1 cellular context compared by ENCODE assay signal in genomic region chr10:103966671-103967432, GRCh38.
TF ChIP-seq lines count a peak whose summit lies in the region.

SLK (plus strand) TSS chr10:103967140; CDS start chr10:103967746, 606 bp downstream.

TF ChIP-seq in HepG2, 621 proteins besides CTCF, POLR2A, EP300 and RAD21 (continued from another document and continues in another):
- TF ChIP-seq AKNA (CRISPR knock-in tag; IDR thresholded peaks at IDR 0.05; ENCODE audit: borderline replicate concordance) (no peak), ZBTB44 (CRISPR knock-in tag; IDR thresholded peaks at IDR 0.05) (no peak), ZBTB8A (CRISPR knock-in tag; IDR thresholded peaks at IDR 0.05; ENCODE audit: borderline replicate concordance, low read depth) (no peak), TEF (CRISPR knock-in tag; IDR thresholded peaks at IDR 0.05) (no peak), ZC3H13 (CRISPR knock-in tag; IDR thresholded peaks at IDR 0.05) (no peak), NR0B2 (CRISPR knock-in tag; IDR thresholded peaks at IDR 0.05) (no peak), ZNF292 (CRISPR knock-in tag; IDR thresholded peaks at IDR 0.05; ENCODE audit: borderline replicate concordance, low read depth) (no peak), ZNF850 (CRISPR knock-in tag; conservative IDR thresholded peaks at IDR 0.05) (no peak), SMAD9 (CRISPR knock-in tag; IDR thresholded peaks at IDR 0.05) (no peak), ZNF607 (CRISPR knock-in tag; IDR thresholded peaks at IDR 0.05; ENCODE audit: borderline replicate concordance) (no peak; the same call in 1 of the 2 replicates), PHF20 (CRISPR knock-in tag; IDR thresholded peaks at IDR 0.05) (0 out of 2 replicates have a peak, but pooled peaks have one; percentile 30), ZNF878 (CRISPR knock-in tag; IDR thresholded peaks at IDR 0.05) (no peak), PBX2 (CRISPR knock-in tag; IDR thresholded peaks at IDR 0.05) (no peak), DPF2 (CRISPR knock-in tag; IDR thresholded peaks at IDR 0.05; ENCODE audit: borderline replicate concordance, low read depth) (no peak), HMG20A (CRISPR knock-in tag; IDR thresholded peaks at IDR 0.05; ENCODE audit: borderline replicate concordance) (no peak), RBM22 (optimal IDR thresholded peaks at IDR 0.05; ENCODE audit: low read length) (no peak), ZMAT5 (CRISPR knock-in tag; IDR thresholded peaks at IDR 0.05; ENCODE audit: borderline replicate concordance, low read depth) (no peak), HNF4G (IDR thresholded peaks at IDR 0.05; ENCODE audit: borderline replicate concordance, low read depth, low read length) (no peak), HNF4G (CRISPR knock-in tag; IDR thresholded peaks at IDR 0.05; ENCODE audit: borderline replicate concordance, low read depth) (0 out of 2 replicates have a peak, but pooled peaks have one; percentile 16), CCDC6 (CRISPR knock-in tag; IDR thresholded peaks at IDR 0.05) (peak; percentile 53; the same call in 1 of the 2 replicates), SMYD3 (CRISPR knock-in tag; IDR thresholded peaks at IDR 0.05) (no peak), KDM2A (CRISPR knock-in tag; IDR thresholded peaks at IDR 0.05; ENCODE audit: borderline replicate concordance, low read depth) (peak; percentile 52; the same call in 1 of the 2 replicates), PAXIP1 (CRISPR knock-in tag; conservative IDR thresholded peaks at IDR 0.05) (0 out of 2 replicates have a peak, but pooled peaks have one; percentile 33), ZNF687 (CRISPR knock-in tag; IDR thresholded peaks at IDR 0.05) (peak; percentile 78), ZNF296 (CRISPR knock-in tag; conservative IDR thresholded peaks at IDR 0.05) (no peak), ZNF839 (CRISPR knock-in tag; IDR thresholded peaks at IDR 0.05; ENCODE audit: borderline replicate concordance) (no peak), GTF2F1 (IDR thresholded peaks at IDR 0.05; ENCODE audit: low read length) (no peak), ZNF761 (CRISPR knock-in tag; conservative IDR thresholded peaks at IDR 0.05) (no peak), NRL (CRISPR knock-in tag; IDR thresholded peaks at IDR 0.05; ENCODE audit: borderline replicate concordance) (no peak), REPIN1 (CRISPR knock-in tag; IDR thresholded peaks at IDR 0.05; ENCODE audit: borderline replicate concordance, low read depth) (no peak), RXRB (CRISPR knock-in tag; IDR thresholded peaks at IDR 0.05; ENCODE audit: borderline replicate concordance) (no peak), KDM5A (IDR thresholded peaks at IDR 0.05; ENCODE audit: borderline replicate concordance, low read length) (peak; percentile 71; the same call in 1 of the 2 replicates), ZFP62 (CRISPR knock-in tag; IDR thresholded peaks at IDR 0.05) (no peak), ARID4A (CRISPR knock-in tag; IDR thresholded peaks at IDR 0.05; ENCODE audit: borderline replicate concordance) (peak; percentile 61; the same call in 1 of the 2 replicates), ZNF772 (CRISPR knock-in tag; IDR thresholded peaks at IDR 0.05) (no peak; the same call in 1 of the 2 replicates), BHLHE40 (IDR thresholded peaks at IDR 0.05; ENCODE audit: low read length) (no peak), GATAD1 (CRISPR knock-in tag; IDR thresholded peaks at IDR 0.05) (no peak), SYNCRIP (IDR thresholded peaks at IDR 0.05; ENCODE audit: insufficient read depth, low read depth, low read length) (no peak)
